10 cellular contexts compared by ENCODE assay signal in the genomic region with DNA sequence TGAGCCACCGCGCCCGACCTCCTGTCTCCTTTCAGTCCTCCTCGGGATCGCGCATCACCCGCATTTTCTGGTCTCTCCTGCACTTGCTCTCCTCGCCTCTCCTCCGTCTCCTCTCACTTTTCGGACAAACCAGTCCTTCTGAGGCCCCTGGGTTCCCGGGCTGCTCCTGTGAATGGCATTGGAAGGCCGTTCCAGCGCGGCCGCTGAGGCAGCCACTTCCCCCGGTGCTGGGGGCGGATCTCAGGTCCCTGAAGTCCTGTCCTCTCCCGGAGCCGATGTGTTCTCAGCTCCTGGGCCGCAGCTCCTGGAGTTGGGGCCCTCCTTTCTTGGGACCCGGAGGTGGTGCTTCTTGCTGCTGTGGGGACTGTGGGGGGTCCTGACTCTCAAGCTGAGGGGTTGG. TPM values are rescaled to one million over a fixed set of nuclear protein-coding genes. Genes with fewer than 3 reads are reported as not detected.
DNase-seq lines count a peak whose midpoint lies in the region; ATAC-seq and TF ChIP-seq lines count a peak whose summit lies in the region.
"Had no signal": no experiment of that assay in that cellular context is flagged by ENCODE, and none has a peak within 500 bp of the region (broad histone marks: within the 10 kb centered on the region; RNA-seq: fewer than 3 reads in every experiment).

No MANE protein-coding gene starts in this region.

- ATAC-seq in heart left ventricle, result no peak
- no peak for ATAC-seq in left ventricle myocardium superior
- ATAC-seq in activated naive CD8-positive, alpha-beta T cell treated with anti-CD3 and anti-CD28 coated beads, Interleukin-2, amount 10 ng/mL, durations not matched to agents 7 days and 5 days (ENCODE audit: low read depth), result no peak
- no peak for ATAC-seq in GM19324 (IDR thresholded peaks at IDR 0.05; ENCODE audit: low FRiP score, unreplicated experiment)
- ATAC-seq in GM19395 (IDR thresholded peaks at IDR 0.05; ENCODE audit: unreplicated experiment), result no peak

- peak overlapping the region; percentile 97 for H3K4me3 Mint-ChIP-seq in activated naive CD8-positive, alpha-beta T cell treated with anti-CD3 and anti-CD28 coated beads, Interleukin-2, amount 10 ng/mL, durations not matched to agents 7 days and 5 days
- peak overlapping the region; percentile 85 for H3K4me3 Mint-ChIP-seq in type B pancreatic cell

- H3K27ac Mint-ChIP-seq in activated naive CD8-positive, alpha-beta T cell treated with anti-CD3 and anti-CD28 coated beads, Interleukin-2, amount 10 ng/mL, durations not matched to agents 7 days and 5 days, result peak overlapping the region; percentile 75
- H3K27ac Mint-ChIP-seq in type B pancreatic cell, result no peak overlapping the region

- H3K27me3 ChIP-seq in heart left ventricle (peaks cover 0 to 11% (median 0%) of the 10 kb centered on the region in 9 donors), iPS-20b (ENCODE audit: insufficient read depth, low read length) (peaks cover 56% of the 10 kb centered on the region)

- POLR2A ChIA-PET in activated naive CD8-positive, alpha-beta T cell treated with anti-CD3 and anti-CD28 coated beads, Interleukin-2, amount 10 ng/mL, durations not matched to agents 7 days and 5 days (lab: Charles Lee), result interaction anchor here (1.1 to 3.4 kb wide), 3 partner anchors 40 to 329 kb away, joined by 3 to 34 read pairs (median 4); partner anchors contain the start of genes DDX39B and HSPA1B

- no peak for TF ChIP-seq CTCF in heart left ventricle (IDR thresholded peaks at IDR 0.05)
- no peak for TF ChIP-seq CTCF in type B pancreatic cell (conservative IDR thresholded peaks at IDR 0.05)

- TF ChIP-seq POLR2A in heart left ventricle (IDR thresholded peaks at IDR 0.05), result no peak

- DNase-seq in heart left ventricle (no peak), left ventricle myocardium superior (no peak), type B pancreatic cell (ENCODE audit: extremely low spot score, unreplicated experiment) (no peak), NCI-H2029 (lab: John Stamatoyannopoulos, UW) (no peak)
- no peak for DNase-seq in activated naive CD8-positive, alpha-beta T cell treated with anti-CD3 and anti-CD28 coated beads, Interleukin-2, amount 10 ng/mL, durations not matched to agents 7 days and 5 days
- DNase-seq: DMS79 treated with DMSO at 0.1 percent for 48 hours, SW 1271 had no signal

- peaks cover 51% of the 10 kb centered on the region for H3K4me1 Mint-ChIP-seq in activated naive CD8-positive, alpha-beta T cell treated with anti-CD3 and anti-CD28 coated beads, Interleukin-2, amount 10 ng/mL, durations not matched to agents 7 days and 5 days
- H3K4me1 Mint-ChIP-seq in type B pancreatic cell (ENCODE audit: unreplicated experiment), result peaks cover 16% of the 10 kb centered on the region

- peak overlapping the region in 10 of 12 donors; percentile 33 to 75 (median 60) for H3K4me3 ChIP-seq in heart left ventricle
- H3K4me3 ChIP-seq in iPS-20b (ENCODE audit: low read length), result peak overlapping the region; percentile 72

- no peaks in the 10 kb centered on the region for H3K9me3 Mint-ChIP-seq in activated naive CD8-positive, alpha-beta T cell treated with anti-CD3 and anti-CD28 coated beads, Interleukin-2, amount 10 ng/mL, durations not matched to agents 7 days and 5 days
- no peaks in the 10 kb centered on the region for H3K9me3 Mint-ChIP-seq in type B pancreatic cell

- H3K9me3 ChIP-seq in heart left ventricle, result no peaks in the 10 kb centered on the region
- H3K9me3 ChIP-seq in iPS-20b (ENCODE audit: insufficient read depth, low read depth, low read length), result no peaks in the 10 kb centered on the region

- H3K4me1 ChIP-seq in heart left ventricle, result peaks cover 0 to 36% (median 10%) of the 10 kb centered on the region in 12 donors
- H3K4me1 ChIP-seq in iPS-20b (ENCODE audit: insufficient read depth, low read length), result peaks cover 6% of the 10 kb centered on the region

- peak overlapping the region; percentile 37; the same call in 1 of the 2 replicates for H3K9ac ChIP-seq in iPS-20b (ENCODE audit: low read depth, low read length)

- H3K27ac ChIP-seq in heart left ventricle, result no peak overlapping the region
- H3K27ac ChIP-seq in iPS-20b (ENCODE audit: low read length), result no peak overlapping the region

- H3K36me3 ChIP-seq in heart left ventricle (no peaks in the 10 kb centered on the region), iPS-20b (ENCODE audit: insufficient read depth, low read depth, low read length) (no peaks in the 10 kb centered on the region)

- no peaks in the 10 kb centered on the region for H3K27me3 Mint-ChIP-seq in activated naive CD8-positive, alpha-beta T cell treated with anti-CD3 and anti-CD28 coated beads, Interleukin-2, amount 10 ng/mL, durations not matched to agents 7 days and 5 days
- peaks cover 95% of the 10 kb centered on the region for H3K27me3 Mint-ChIP-seq in type B pancreatic cell

- intact Hi-C loops in heart left ventricle (cut with DNase I), result loop anchor here in 4 of 10 donors (2.0 to 10.0 kb wide), 5 partner anchors 28 to 106 kb away; partner anchors contain the start of gene NCR3 (in 1 of the 4)
- intact Hi-C loops in left ventricle myocardium superior (cut with micrococcal nuclease), result no loop called here

- WGBS in heart left ventricle, 4 donors, result 9 to 32% (median 20%) methylated on average over 20 to 21 of the region's 21 CpGs

- peaks cover 30% of the 10 kb centered on the region for H3K36me3 Mint-ChIP-seq in activated naive CD8-positive, alpha-beta T cell treated with anti-CD3 and anti-CD28 coated beads, Interleukin-2, amount 10 ng/mL, durations not matched to agents 7 days and 5 days
- H3K36me3 Mint-ChIP-seq in type B pancreatic cell, result no peaks in the 10 kb centered on the region

RNA-seq across cellular contexts. Expression of gene MICB, which starts 0.8 kb away (rescaled TPM):
- total RNA-seq in heart left ventricle (1 to 10 TPM; 1.1 to 8.8 (median 1.5) TPM), left ventricle myocardium superior (1.7 TPM), type B pancreatic cell (ENCODE audit: low replicate concordance) (0.14 and 0.86 TPM in 2 replicates)
- 1 to 10 TPM in 1 of 2 donors, under 1 TPM in 1; 0.84 to 1.3 TPM for polyA plus RNA-seq in heart left ventricle
- total RNA-seq in activated naive CD8-positive, alpha-beta T cell treated with anti-CD3 and anti-CD28 coated beads, Interleukin-2, amount 10 ng/mL, durations not matched to agents 7 days and 5 days, result 10 to 100 TPM; 41.5 to 42.8 TPM

RNA-seq across cellular contexts. Expression of gene MCCD1, which starts 30.0 kb away (rescaled TPM):
- total RNA-seq in heart left ventricle (not detected), left ventricle myocardium superior (not detected), type B pancreatic cell (ENCODE audit: low replicate concordance) (not detected in 2 replicates)
- not detected for polyA plus RNA-seq in heart left ventricle
- not detected for total RNA-seq in activated naive CD8-positive, alpha-beta T cell treated with anti-CD3 and anti-CD28 coated beads, Interleukin-2, amount 10 ng/mL, durations not matched to agents 7 days and 5 days

RNA-seq across cellular contexts. Expression of gene DDX39B, which starts 43.1 kb away (rescaled TPM):
- total RNA-seq in heart left ventricle (100 to 1,000 TPM; 122 to 209 (median 164) TPM), left ventricle myocardium superior (176 TPM), type B pancreatic cell (ENCODE audit: low replicate concordance) (410 and 636 TPM in 2 replicates)
- polyA plus RNA-seq in heart left ventricle, result 100 to 1,000 TPM; 162 to 193 TPM
- 100 to 1,000 TPM; 531 to 555 TPM for total RNA-seq in activated naive CD8-positive, alpha-beta T cell treated with anti-CD3 and anti-CD28 coated beads, Interleukin-2, amount 10 ng/mL, durations not matched to agents 7 days and 5 days

RNA-seq across cellular contexts. Expression of gene ATP6V1G2, which starts 47.7 kb away (rescaled TPM):
- total RNA-seq in heart left ventricle, result 1 to 10 TPM; 1.1 to 3.5 (median 1.4) TPM
- 1 to 10 TPM; 1.3 to 2.2 TPM for polyA plus RNA-seq in heart left ventricle
- 2.1 TPM for total RNA-seq in left ventricle myocardium superior
- 1 to 10 TPM; 4.5 to 5.5 TPM for total RNA-seq in activated naive CD8-positive, alpha-beta T cell treated with anti-CD3 and anti-CD28 coated beads, Interleukin-2, amount 10 ng/mL, durations not matched to agents 7 days and 5 days
- 1.6 and 5.9 TPM in 2 replicates for total RNA-seq in type B pancreatic cell (ENCODE audit: low replicate concordance)

RNA-seq across cellular contexts. Expression of gene NFKBIL1, which starts 48.7 kb away (rescaled TPM):
- total RNA-seq in heart left ventricle (10 to 100 TPM in 8 of 9 donors, 1 to 10 TPM in 1; 10.0 to 17.8 (median 12.4) TPM), left ventricle myocardium superior (12.7 TPM), type B pancreatic cell (ENCODE audit: low replicate concordance) (21.1 and 24.2 TPM in 2 replicates)
- polyA plus RNA-seq in heart left ventricle, result 10 to 100 TPM; 18.2 to 22.9 TPM
- 10 to 100 TPM; 15.4 to 17.6 TPM for total RNA-seq in activated naive CD8-positive, alpha-beta T cell treated with anti-CD3 and anti-CD28 coated beads, Interleukin-2, amount 10 ng/mL, durations not matched to agents 7 days and 5 days

Comparison
In these comparisons a context has a peak if more than half of its experiments do, and no peak if none do; other contexts are left out.
1. RNA of gene MICB, which starts 0.8 kb away (total RNA-seq): 41.5 to 42.8 TPM in activated naive CD8-positive, alpha-beta T cell treated with anti-CD3 and anti-CD28 coated beads, Interleukin-2, amount 10 ng/mL, durations not matched to agents 7 days and 5 days; 1.7 TPM in left ventricle myocardium superior (single experiment), 1.1 to 8.8 TPM in heart left ventricle and 0.14 to 0.86 TPM in type B pancreatic cell; every median in the first group is over 4 times any median in the second.